Comparison of ENCODE assay signal across 8 cellular contexts in the genomic region with DNA sequence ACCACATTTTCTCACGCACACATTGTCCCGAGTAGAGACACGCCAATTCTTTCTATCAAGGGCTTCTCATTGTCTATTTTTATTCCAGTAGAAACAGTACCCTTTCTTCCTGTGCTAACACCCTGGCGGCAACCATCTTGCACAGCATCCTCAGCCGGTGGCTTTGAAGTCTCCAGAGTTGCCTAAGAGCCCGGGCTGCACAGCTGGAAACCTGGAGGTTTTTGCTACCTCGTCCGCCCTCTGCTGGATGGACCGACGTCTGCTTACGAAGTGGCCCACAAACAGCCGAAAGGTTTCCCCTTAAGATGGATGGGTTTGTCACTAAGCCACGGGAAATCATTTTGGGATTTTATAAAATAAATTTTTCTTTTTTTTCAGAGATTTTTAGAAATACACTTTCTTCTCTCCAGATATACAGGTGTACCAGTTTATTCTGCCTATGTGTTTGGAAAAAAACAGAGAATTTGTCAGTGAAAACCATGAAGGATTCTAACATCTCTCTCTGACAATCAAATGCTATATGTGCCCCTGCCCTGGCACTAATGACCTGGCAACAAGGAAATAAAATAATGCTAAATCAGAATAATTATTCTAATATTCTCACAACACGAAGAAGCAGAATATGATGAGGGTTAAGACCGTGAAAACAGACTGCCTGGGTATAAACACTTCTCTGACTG.
DNase-seq lines count a peak whose midpoint lies in the region; ATAC-seq and TF ChIP-seq lines count a peak whose summit lies in the region.

No MANE protein-coding gene starts in this region.

- WGBS in thyroid gland, 2 donors = 17 to 21% methylated on average over 15 of the region's 15 CpGs

- no peaks in the 10 kb centered on the region for H3K27me3 ChIP-seq in thyroid gland

- H3K4me1 ChIP-seq in thyroid gland = no peaks in the 10 kb centered on the region

- no peaks in the 10 kb centered on the region for H3K36me3 ChIP-seq in thyroid gland

- peak; percentile 97 for ATAC-seq in GM21619 (IDR thresholded peaks at IDR 0.05; ENCODE audit: unreplicated experiment)

- peak in 3 of 6 experiments; percentile 38 to 74 (median 50) for TF ChIP-seq CTCF in thyroid gland (IDR thresholded peaks at IDR 0.05)

- intact Hi-C loops in thyroid gland (cut with DNase I) = no loop called here

- H3K4me3 ChIP-seq in thyroid gland (replicated peaks in 1 of 3) = no peak overlapping the region

- H3K9me3 ChIP-seq in thyroid gland = no peaks in the 10 kb centered on the region

- no peak for TF ChIP-seq POLR2A in thyroid gland (IDR thresholded peaks at IDR 0.05)

- peak; percentile 63 for DNase-seq in DMS153 treated with DMSO at 0.1 percent for 48 hours (lab: John Stamatoyannopoulos, UW; ENCODE audit: unreplicated experiment)
- DNase-seq in Kasumi-1 (lab: John Stamatoyannopoulos, UW) = peak; percentile 92 to 94
- DNase-seq in RPMI8226 = peak; percentile 79
- DNase-seq in activated T-helper 1 cell treated with Interleukin-2 at 50 U/mL for 16 hours (ENCODE audit: low read depth) = peak; percentile 17
- DNase-seq in fibroblast of the conjunctiva (ENCODE audit: low read depth) = peak; percentile 78
- DNase-seq in nucleus accumbens (lab: John Stamatoyannopoulos, UW) = peak in 41 of 56 donors; percentile 1 to 78 (median 32)
- peak; percentile 64 to 71 for DNase-seq in thyroid gland

- no peak overlapping the region for H3K27ac ChIP-seq in thyroid gland

Comparison
In these comparisons a context has a peak if more than half of its experiments do, and no peak if none do; other contexts are left out.
1. DNase-seq: peak in every context shown above with its lines; median percentile 93 in Kasumi-1; 79 in RPMI8226; 78 in fibroblast of the conjunctiva; 68 in thyroid gland; 63 in DMS153 treated with DMSO at 0.1 percent for 48 hours; 32 in nucleus accumbens; 17 in activated T-helper 1 cell treated with Interleukin-2 at 50 U/mL for 16 hours.